13 cellular contexts compared by ENCODE assay signal in the genomic region with DNA sequence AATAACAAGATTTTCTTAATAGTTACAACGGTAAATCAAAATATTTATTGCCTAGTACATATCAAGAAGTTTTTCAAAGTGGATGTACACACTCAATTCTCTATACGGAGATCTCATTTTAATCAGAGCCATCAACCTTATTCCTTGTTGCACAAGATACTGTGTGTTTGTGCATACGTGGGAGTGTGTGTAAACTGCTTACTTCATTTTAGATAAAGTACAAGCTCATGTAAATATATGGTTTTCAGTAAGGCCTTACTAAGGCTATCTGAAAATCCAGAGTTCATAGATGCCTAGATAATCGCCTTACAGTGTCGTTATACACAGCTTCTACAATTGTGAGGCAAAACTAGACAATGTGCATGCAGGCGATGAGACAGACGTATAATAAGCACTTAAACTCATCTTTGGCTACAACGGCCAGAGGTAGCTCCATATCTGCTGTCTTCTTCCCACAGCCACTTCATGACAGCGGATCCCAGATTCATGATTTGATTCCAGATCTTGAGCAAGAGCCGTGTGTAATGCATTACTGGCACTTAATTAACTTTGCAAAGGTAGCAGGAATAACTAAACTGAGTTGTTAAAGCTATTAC. TPM values are rescaled to one million over a fixed set of nuclear protein-coding genes. Genes with fewer than 3 reads are reported as not detected.
DNase-seq lines count a peak whose midpoint lies in the region; ATAC-seq and TF ChIP-seq lines count a peak whose summit lies in the region.
"Had no signal": no experiment of that assay in that cellular context is flagged by ENCODE, and none has a peak within 500 bp of the region (broad histone marks: within the 10 kb centered on the region; RNA-seq: fewer than 3 reads in every experiment).

No MANE protein-coding gene starts in this region.

- H3K9me3 ChIP-seq in HAP-1 (no peaks in the 10 kb centered on the region), endodermal cell (ENCODE audit: control insufficient read depth, low read length) (peaks cover 10% of the 10 kb centered on the region), neural progenitor cell (ENCODE audit: low read depth) (no peaks in the 10 kb centered on the region)
- H3K9me3 ChIP-seq: body of pancreas had no signal

- 76 to 83% methylated on average over 6 to 10 of the region's 10 CpGs for WGBS in endodermal cell (ENCODE audit: insufficient coverage in 1 of 2, insufficient read length in 1 of 2), 2 experiments

- no peaks in the 10 kb centered on the region for H3K36me3 ChIP-seq in HAP-1 (replicated peaks)
- H3K36me3 ChIP-seq in endodermal cell (ENCODE audit: control insufficient read depth, insufficient read depth, low read length) = peaks cover 32% of the 10 kb centered on the region
- no peaks in the 10 kb centered on the region for H3K36me3 ChIP-seq in neural progenitor cell

- in situ Hi-C loops in HAP-1 (cut with MboI; ENCODE audit: low sequenced_read_pairs) = loop anchor here (5.0 to 10.0 kb wide), 2 partner anchors 102 to 410 kb away; no protein-coding TSS in a partner anchor

- H3K4me2 ChIP-seq in neural progenitor cell = peak overlapping the region; percentile 97

- H3K36me3 Mint-ChIP-seq in endodermal cell (ENCODE audit: low read depth) (peaks cover 35% of the 10 kb centered on the region), neural progenitor cell (peaks cover 2% of the 10 kb centered on the region)
- no peaks in the 10 kb centered on the region for H3K36me3 Mint-ChIP-seq in activated naive CD4-positive, alpha-beta T cell treated with anti-CD3 and anti-CD28 coated beads, Interleukin-2, amount 50 U/mL, for 72 hours

- H3K27me3 ChIP-seq in HAP-1 (ENCODE audit: low read depth) = no peaks in the 10 kb centered on the region
- H3K27me3 ChIP-seq in endodermal cell (ENCODE audit: control insufficient read depth, insufficient read depth, low read length, poor library complexity, severe bottlenecking) = no peaks in the 10 kb centered on the region
- H3K27me3 ChIP-seq in neural progenitor cell = peaks cover 16% of the 10 kb centered on the region
- H3K27me3 ChIP-seq: body of pancreas had no signal

- peak overlapping the region; percentile 30 for H3K27ac Mint-ChIP-seq in endodermal cell
- no peak overlapping the region for H3K27ac Mint-ChIP-seq in neural progenitor cell
- no peak overlapping the region for H3K27ac Mint-ChIP-seq in activated naive CD4-positive, alpha-beta T cell treated with anti-CD3 and anti-CD28 coated beads, Interleukin-2, amount 50 U/mL, for 72 hours

- DNase-seq in HAP-1 (ENCODE audit: low spot score in 2 of 2) (peak in 1 of 2 experiments; percentile 24), NCI-H526 (lab: John Stamatoyannopoulos, UW) (peak; percentile 61 to 65), endodermal cell (no peak), neural progenitor cell (ENCODE audit: low spot score) (no peak), GM19238 (ENCODE audit: insufficient read length, low spot score) (no peak), SKM-1 (lab: John Stamatoyannopoulos, UW; ENCODE audit: unreplicated experiment) (no peak)
- no peak for DNase-seq in activated naive CD4-positive, alpha-beta T cell treated with anti-CD3 and anti-CD28 coated beads, Interleukin-2, amount 50 U/mL, for 72 hours (ENCODE audit: low spot score in 2 of 2)
- DNase-seq: KG1, T-helper 2 cell had no signal

- H3K4me3 ChIP-seq in HAP-1 = peak overlapping the region; percentile 54; the same call in 1 of the 2 replicates
- peak overlapping the region; percentile 86 for H3K4me3 ChIP-seq in endodermal cell (ENCODE audit: low read length)
- H3K4me3 ChIP-seq in neural progenitor cell = peak overlapping the region; percentile 77
- H3K4me3 ChIP-seq: body of pancreas had no signal

- H3K9ac ChIP-seq in endodermal cell (ENCODE audit: extremely low read depth, low read length, poor library complexity, severe bottlenecking) (peak overlapping the region; percentile 95), neural progenitor cell (no peak overlapping the region)

- peaks cover 46% of the 10 kb centered on the region for H3F3A ChIP-seq in neural progenitor cell (ENCODE audit: low read depth)

- H3K4me1 Mint-ChIP-seq in endodermal cell (peaks cover 41% of the 10 kb centered on the region), neural progenitor cell (peaks cover 44% of the 10 kb centered on the region)

- no peaks in the 10 kb centered on the region for H4K20me1 ChIP-seq in neural progenitor cell (ENCODE audit: low read depth)

- H3K27me3 Mint-ChIP-seq in endodermal cell (ENCODE audit: insufficient read depth) = no peaks in the 10 kb centered on the region
- H3K27me3 Mint-ChIP-seq in neural progenitor cell (ENCODE audit: insufficient read depth, low read depth) = peaks cover 12% of the 10 kb centered on the region

- H3K4me1 ChIP-seq in HAP-1 (peaks cover 22% of the 10 kb centered on the region), endodermal cell (ENCODE audit: control insufficient read depth, insufficient read depth, low read length) (no peaks in the 10 kb centered on the region), neural progenitor cell (peaks cover 25% of the 10 kb centered on the region)

- ATAC-seq in activated naive CD4-positive, alpha-beta T cell treated with anti-CD3 and anti-CD28 coated beads, Interleukin-2, amount 50 U/mL, for 72 hours = no peak
- no peak for ATAC-seq in HG03521 (IDR thresholded peaks at IDR 0.05; ENCODE audit: unreplicated experiment)
- ATAC-seq: body of pancreas had no signal

- peaks cover 69% of the 10 kb centered on the region for H3K79me2 ChIP-seq in neural progenitor cell (ENCODE audit: low read depth)

- H3K27ac ChIP-seq in endodermal cell (ENCODE audit: low read depth, low read length) = no peak overlapping the region
- H3K27ac ChIP-seq in neural progenitor cell = peak overlapping the region; percentile 78
- H3K27ac ChIP-seq: C4-2B had no signal

- peak overlapping the region; percentile 92 for H3K4me3 Mint-ChIP-seq in endodermal cell
- H3K4me3 Mint-ChIP-seq in neural progenitor cell = no peak overlapping the region

- H2AFZ ChIP-seq in neural progenitor cell (replicated peaks) = no peak overlapping the region

- H3K9me3 Mint-ChIP-seq in endodermal cell (peaks cover 2% of the 10 kb centered on the region), neural progenitor cell (peaks cover 4% of the 10 kb centered on the region)
- H3K9me3 Mint-ChIP-seq in activated naive CD4-positive, alpha-beta T cell treated with anti-CD3 and anti-CD28 coated beads, Interleukin-2, amount 50 U/mL, for 72 hours = no peaks in the 10 kb centered on the region

- TF ChIP-seq CTCF in endodermal cell (conservative IDR thresholded peaks at IDR 0.05) (no peak), neural progenitor cell (IDR thresholded peaks at IDR 0.05) (no peak)

RNA-seq across cellular contexts. Expression of a gene that starts 2.5 kb away (rescaled TPM):
- 100 to 1,000 TPM in 1 of 2 donors, 10 to 100 TPM in 1; 85.4 to 120 TPM for total RNA-seq in endodermal cell
- 32.2 TPM for polyA plus RNA-seq in endodermal cell (2013, experiment 1 of 2)
- 33.7 TPM for polyA plus RNA-seq in endodermal cell (2013, experiment 2 of 2)
- total RNA-seq in neural progenitor cell (ENCODE audit: low replicate concordance) = 29.9 and 35.4 TPM in 2 replicates
- 1 to 10 TPM; 2.2 to 5.7 TPM for total RNA-seq in activated naive CD4-positive, alpha-beta T cell treated with anti-CD3 and anti-CD28 coated beads, Interleukin-2, amount 50 U/mL, for 72 hours
- total RNA-seq: OCI-LY7 had no signal

RNA-seq across cellular contexts. Expression of a gene that starts 57.0 kb away (rescaled TPM):
- total RNA-seq in endodermal cell = 10 to 100 TPM; 10.9 to 14.3 TPM
- polyA plus RNA-seq in endodermal cell (2013, experiment 1 of 2) = 1.6 TPM
- polyA plus RNA-seq in endodermal cell (2013, experiment 2 of 2) = 1.7 TPM
- total RNA-seq in neural progenitor cell (ENCODE audit: low replicate concordance) = 3.2 and 3.8 TPM in 2 replicates
- 1 to 10 TPM in 1 of 2 donors, under 1 TPM in 1; 0.11 to 9.5 TPM for total RNA-seq in activated naive CD4-positive, alpha-beta T cell treated with anti-CD3 and anti-CD28 coated beads, Interleukin-2, amount 50 U/mL, for 72 hours
- total RNA-seq: OCI-LY7 had no signal

Comparison
In these comparisons a context has a peak if more than half of its experiments do, and no peak if none do; other contexts are left out.
1. DNase-seq: peak in NCI-H526 (2 of 2); none in endodermal cell (single experiment), neural progenitor cell (single experiment), activated naive CD4-positive, alpha-beta T cell treated with anti-CD3 and anti-CD28 coated beads, Interleukin-2, amount 50 U/mL, for 72 hours (0 of 2), GM19238 (single experiment) and SKM-1 (single experiment).
2. Peak in every context shown above with its lines, with median percentiles within 50 percentile points of each other: H3K4me3 ChIP-seq.